In the genomic region with DNA sequence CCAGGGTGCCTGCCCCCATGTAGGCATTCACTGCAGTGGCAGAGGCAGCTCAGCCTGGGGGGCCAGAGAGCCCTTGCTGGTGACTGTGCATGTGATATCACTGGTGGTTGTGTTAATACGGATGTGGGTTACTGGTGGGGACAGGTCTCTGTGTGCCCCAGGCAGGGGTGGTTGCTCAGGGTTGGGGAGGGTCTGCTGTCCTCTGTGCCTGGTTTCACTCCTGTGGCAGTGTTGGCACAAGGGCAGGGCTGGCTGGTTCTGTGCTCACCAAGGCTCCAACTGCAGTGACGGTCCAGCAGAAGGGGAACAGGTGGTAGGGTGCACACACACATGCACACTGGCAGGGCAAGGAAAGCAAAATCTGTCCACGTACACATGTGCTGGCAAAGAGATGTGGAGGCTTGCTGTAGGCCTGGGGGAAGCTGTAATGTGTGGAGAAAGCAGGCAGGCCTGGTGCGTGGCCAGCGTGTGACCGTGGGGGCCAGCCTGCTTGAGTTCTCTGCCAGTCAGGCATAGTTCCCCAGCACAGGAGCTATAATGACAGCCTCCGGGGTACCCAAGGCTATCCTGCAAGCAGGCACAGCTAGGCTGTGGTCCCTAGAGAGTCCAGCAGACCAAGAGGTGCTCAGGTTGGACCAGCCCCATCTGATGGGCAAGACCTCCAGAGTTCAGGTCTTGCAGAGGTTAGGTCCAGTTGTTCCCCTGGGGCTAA, we compare ENCODE assay signal across 8 cellular contexts.
"Had no signal": no experiment of that assay in that cellular context is flagged by ENCODE, and none has a peak within 500 bp of the region (broad histone marks: within the 10 kb centered on the region; RNA-seq: fewer than 3 reads in every experiment).

No MANE protein-coding gene starts in this region.

- DNase-seq: activated CD4-positive, alpha-beta T cell treated with anti-CD3 and anti-CD28 coated beads, Interleukin-2, amount 50 U/mL, for 48 hours; activated gamma-delta T cell; foreskin fibroblast; left colon; stimulated activated naive CD4-positive, alpha-beta T cell had no signal

- H3K27ac Mint-ChIP-seq: activated naive CD4-positive, alpha-beta T cell treated with anti-CD3 and anti-CD28 coated beads, Interleukin-2, amount 50 U/mL, for 24 hours; mesothelial cell of epicardium; T-helper 2 cell treated with Interferon-gamma antibody and Interleukin-4, amounts not matched to agents 5 μg/mL and 100 μg/mL, for 36 hours had no signal

- H3K4me3 Mint-ChIP-seq: activated naive CD4-positive, alpha-beta T cell treated with anti-CD3 and anti-CD28 coated beads, Interleukin-2, amount 50 U/mL, for 24 hours; mesothelial cell of epicardium; T-helper 2 cell treated with Interferon-gamma antibody and Interleukin-4, amounts not matched to agents 5 μg/mL and 100 μg/mL, for 36 hours had no signal

- H3K27me3 Mint-ChIP-seq: activated naive CD4-positive, alpha-beta T cell treated with anti-CD3 and anti-CD28 coated beads, Interleukin-2, amount 50 U/mL, for 24 hours had no signal

- ATAC-seq: left colon had no signal

- H3K9me3 Mint-ChIP-seq: activated naive CD4-positive, alpha-beta T cell treated with anti-CD3 and anti-CD28 coated beads, Interleukin-2, amount 50 U/mL, for 24 hours; T-helper 2 cell treated with Interferon-gamma antibody and Interleukin-4, amounts not matched to agents 5 μg/mL and 100 μg/mL, for 36 hours had no signal
